Comparison of ENCODE assay signal across 14 cellular contexts in genomic region chr9:113026200-113026599, GRCh38. TPM values are rescaled to one million over a fixed set of nuclear protein-coding genes. Genes with fewer than 3 reads are reported as not detected.
A peak's percentile ranks its signal among the peaks of the same experiment; 100 is the strongest.
DNase-seq lines count a peak whose midpoint lies in the region; ATAC-seq and TF ChIP-seq lines count a peak whose summit lies in the region.
"Had no signal": no experiment of that assay in that cellular context is flagged by ENCODE, and none has a peak within 500 bp of the region (broad histone marks: within the 10 kb centered on the region; RNA-seq: fewer than 3 reads in every experiment).

No MANE protein-coding gene starts in this region.

- H3K36me3 ChIP-seq in breast epithelium = no peaks in the 10 kb centered on the region
- H3K36me3 ChIP-seq in ovary = no peaks in the 10 kb centered on the region
- H3K36me3 ChIP-seq: BLaER1 treated with 17β-estradiol and CSF1 and Interleukin-3, amounts not matched to agents 10 nM and 100 nM had no signal

- no peaks in the 10 kb centered on the region for H3K27me3 ChIP-seq in breast epithelium
- no peaks in the 10 kb centered on the region for H3K27me3 ChIP-seq in ovary
- H3K27me3 ChIP-seq: BLaER1 treated with 17β-estradiol and CSF1 and Interleukin-3, amounts not matched to agents 10 nM and 100 nM had no signal

- H3K9me3 Mint-ChIP-seq in MCF 10A (ENCODE audit: unreplicated experiment) = peaks cover 24% of the 10 kb centered on the region
- H3K9me3 Mint-ChIP-seq in T-cell = peaks cover 26 to 59% (median 35%) of the 10 kb centered on the region in 3 donors

- ATAC-seq in Right ventricle myocardium inferior (no peak), T-cell (replicated peaks in 1 of 4) (no peak)

- H3K27me3 Mint-ChIP-seq in MCF 10A (ENCODE audit: insufficient read depth, unreplicated experiment) (no peaks in the 10 kb centered on the region), T-cell (peaks cover 1 to 9% of the 10 kb centered on the region in 2 donors)
- H3K27me3 Mint-ChIP-seq: CD4-positive, CD25-positive, alpha-beta regulatory T cell had no signal

- whole genome bisulfite sequencing in ovary, 3 donors = 55 to 65% (median 63%) methylated on average over 1 of the region's 1 CpG

- H3K4me1 Mint-ChIP-seq in MCF 10A (ENCODE audit: insufficient read depth, unreplicated experiment) (no peaks in the 10 kb centered on the region), T-cell (no peaks in the 10 kb centered on the region)
- H3K4me1 Mint-ChIP-seq: CD4-positive, CD25-positive, alpha-beta regulatory T cell; H9 had no signal

- TF ChIP-seq EP300 in ovary (IDR thresholded peaks at IDR 0.05) = no peak

- no TSS peak for BruUV-seq in MCF 10A (replicated peaks; lab: Mats Ljungman, UMichigan)

- H3K4me1 ChIP-seq in breast epithelium (no peaks in the 10 kb centered on the region), ovary (ENCODE audit: insufficient read depth) (no peaks in the 10 kb centered on the region)
- H3K4me1 ChIP-seq: BLaER1 treated with 17β-estradiol and CSF1 and Interleukin-3, amounts not matched to agents 10 nM and 100 nM had no signal

- POLR2A ChIA-PET in MCF 10A (lab: Yijun Ruan, JAX) (interaction anchor here (0.6 kb wide), 1 partner anchor 31 kb away, joined by 6 read pairs; no protein-coding TSS in a partner anchor), T-cell (lab: Charles Lee) (no interaction called here)

- intact Hi-C loops in MCF 10A (cut with micrococcal nuclease) = no loop called here
- intact Hi-C loops in breast epithelium (cut with DNase I; ENCODE audit: low total_unique reads) = no loop called here
- intact Hi-C loops in Right ventricle myocardium inferior (cut with DNase I) = no loop called here
- intact Hi-C loops in ovary (cut with DNase I) = no loop called here

- no peak overlapping the region for H3K27ac ChIP-seq in breast epithelium
- no peak overlapping the region for H3K27ac ChIP-seq in ovary
- H3K27ac ChIP-seq: 22Rv1; BLaER1 treated with 17β-estradiol and CSF1 and Interleukin-3, amounts not matched to agents 10 nM and 100 nM had no signal

- H3K4me3 Mint-ChIP-seq in MCF 10A (ENCODE audit: unreplicated experiment) (no peak overlapping the region), T-cell (no peak overlapping the region)
- H3K4me3 Mint-ChIP-seq: CD4-positive, CD25-positive, alpha-beta regulatory T cell; H9 had no signal

- TF ChIP-seq CTCF in MCF 10A (IDR thresholded peaks at IDR 0.05; ENCODE audit: unreplicated experiment) = no peak
- no peak for TF ChIP-seq CTCF in breast epithelium (IDR thresholded peaks at IDR 0.05)
- TF ChIP-seq CTCF in epithelial cell of esophagus (IDR thresholded peaks at IDR 0.05; ENCODE audit: insufficient read depth, low read depth, low read length, missing control alignments) = no peak
- TF ChIP-seq CTCF in ovary (IDR thresholded peaks at IDR 0.05) = no peak

- H3K9me3 ChIP-seq in breast epithelium (peaks cover 55 to 83% of the 10 kb centered on the region in 2 donors), ovary (peaks cover 0 to 2% of the 10 kb centered on the region in 2 donors)

- no peak for TF ChIP-seq POLR2A in breast epithelium (IDR thresholded peaks at IDR 0.05)
- no peak for TF ChIP-seq POLR2A in ovary (IDR thresholded peaks at IDR 0.05)

- H3K4me3 ChIP-seq in breast epithelium (no peak overlapping the region), epithelial cell of esophagus (ENCODE audit: low read length) (no peak overlapping the region), ovary (no peak overlapping the region)
- H3K4me3 ChIP-seq: BLaER1 treated with 17β-estradiol and CSF1 and Interleukin-3, amounts not matched to agents 10 nM and 100 nM had no signal

- peak; percentile 23 for DNase-seq in MCF 10A (ENCODE audit: unreplicated experiment)
- DNase-seq in breast epithelium (ENCODE audit: low spot score in 2 of 2) = no peak
- peak; percentile 18 for DNase-seq in RKO (ENCODE audit: low spot score)
- DNase-seq in epithelial cell of esophagus (ENCODE audit: low read depth) = peak; percentile 16
- DNase-seq in Right ventricle myocardium inferior (ENCODE audit: missing footprints) = no peak
- no peak for DNase-seq in ovary
- no peak for DNase-seq in NCI-H2081 (lab: John Stamatoyannopoulos, UW)
- no peak for DNase-seq in T-cell
- DNase-seq: CD4-positive, CD25-positive, alpha-beta regulatory T cell; GOT3; H9 had no signal

- H3K36me3 Mint-ChIP-seq in MCF 10A (ENCODE audit: insufficient read depth, unreplicated experiment) = no peaks in the 10 kb centered on the region
- peaks cover 5% of the 10 kb centered on the region for H3K36me3 Mint-ChIP-seq in T-cell

- H3K27ac Mint-ChIP-seq in MCF 10A (ENCODE audit: low read depth, unreplicated experiment) (no peak overlapping the region), T-cell (no peak overlapping the region)
- H3K27ac Mint-ChIP-seq: CD4-positive, CD25-positive, alpha-beta regulatory T cell; H9 had no signal

- CTCF ChIA-PET in MCF 10A (lab: Yijun Ruan, JAX) (no interaction called here), T-cell (lab: Charles Lee) (no interaction called here)

RNA-seq across cellular contexts. Expression of gene ZNF883, which starts 14.2 kb away (rescaled TPM):
- total RNA-seq in MCF 10A (2022) = 0.51 and 0.59 TPM in 2 replicates
- total RNA-seq in breast epithelium = 1 to 10 TPM; 1.4 to 4.6 (median 2.6) TPM
- 4.8 TPM for total RNA-seq in Right ventricle myocardium inferior
- 1 to 10 TPM in 6 of 7 donors, under 1 TPM in 1; 0.97 to 3.8 (median 2.5) TPM for total RNA-seq in ovary
- 1 to 10 TPM; 1.1 to 2.1 TPM for polyA plus RNA-seq in ovary
- 1 to 10 TPM in 2 of 5 donors, under 1 TPM in 2, not detected in 1; 0.73 to 1.4 (median 0.96) TPM for total RNA-seq in T-cell
- total RNA-seq: HT-29 had no signal

RNA-seq across cellular contexts. Expression of gene ZFP37, which starts 30.3 kb away (rescaled TPM):
- total RNA-seq in MCF 10A (2022) = 3.5 and 4.0 TPM in 2 replicates
- 1 to 10 TPM; 2.9 to 6.4 (median 5.2) TPM for total RNA-seq in breast epithelium
- total RNA-seq in Right ventricle myocardium inferior = 1.1 TPM
- total RNA-seq in ovary = 10 to 100 TPM in 1 of 7 donors, 1 to 10 TPM in 6; 3.7 to 11.4 (median 6.7) TPM
- polyA plus RNA-seq in ovary = 1 to 10 TPM; 4.8 TPM
- total RNA-seq in T-cell = 1 to 10 TPM; 1.1 to 3.0 (median 2.1) TPM
- total RNA-seq: HT-29 had no signal

Comparison
In these comparisons a context has a peak if more than half of its experiments do, and no peak if none do; other contexts are left out.
1. DNase-seq: peak in MCF 10A (single experiment), RKO (single experiment) and epithelial cell of esophagus (single experiment); none in breast epithelium (0 of 2), Right ventricle myocardium inferior (single experiment), ovary (0 of 5), NCI-H2081 (0 of 2) and T-cell (0 of 34).